In genomic region chr11:133947298-133947905, GRCh38 we compare ENCODE assay signal across 8 cellular contexts. TPM values are rescaled to one million over a fixed set of nuclear protein-coding genes. Genes with fewer than 3 reads are reported as not detected.
A peak's percentile ranks its signal among the peaks of the same experiment; 100 is the strongest.
DNase-seq lines count a peak whose midpoint lies in the region; ATAC-seq and TF ChIP-seq lines count a peak whose summit lies in the region.

No MANE protein-coding gene starts in this region.

- peak; percentile 48 for ATAC-seq in GM19372 (IDR thresholded peaks at IDR 0.05; ENCODE audit: low read depth, unreplicated experiment)
- ATAC-seq in mucosa of descending colon, result peak; percentile 60
- ATAC-seq in GM18520 (IDR thresholded peaks at IDR 0.05; ENCODE audit: unreplicated experiment), result no peak
- no peak for ATAC-seq in GM21723 (IDR thresholded peaks at IDR 0.05; ENCODE audit: unreplicated experiment)

- TF ChIP-seq CTCF in mucosa of descending colon (IDR thresholded peaks at IDR 0.05), result no peak

- no peaks in the 10 kb centered on the region for H3K4me1 ChIP-seq in mucosa of descending colon (ENCODE audit: low read depth)

- no peaks in the 10 kb centered on the region for H3K36me3 ChIP-seq in mucosa of descending colon (ENCODE audit: low read depth)

- intact Hi-C loops in mucosa of descending colon (cut with DNase I, micrococcal nuclease), result loop anchor here in 1 of 2 donors (5.0 kb wide), 1 partner anchor 95 kb away; no protein-coding TSS in a partner anchor

- H3K9me3 ChIP-seq in mucosa of descending colon, result no peaks in the 10 kb centered on the region

- DNase-seq in Ammon's horn (ENCODE audit: low spot score) (peak; percentile 58), NCI-H1092 treated with DMSO at 0.1 percent for 48 hours (lab: John Stamatoyannopoulos, UW) (peak; percentile 79), ecto neural progenitor cell (ENCODE audit: low spot score) (peak; percentile 85), mucosa of descending colon (peak in 1 of 3 donors; percentile 51)
- DNase-seq in activated CD4-positive, alpha-beta T cell treated with anti-CD3 and anti-CD28 coated beads for 4 hours, result peak; percentile 52 to 55

- H3K4me3 ChIP-seq in mucosa of descending colon, result no peak overlapping the region

RNA-seq across cellular contexts. Expression of gene IGSF9B, which starts 9.4 kb away (rescaled TPM):
- 10 to 100 TPM in 1 of 3 donors, 1 to 10 TPM in 2; 5.2 to 42.6 (median 5.8) TPM for total RNA-seq in mucosa of descending colon

Comparison
In these comparisons a context has a peak if more than half of its experiments do, and no peak if none do; other contexts are left out.
1. ATAC-seq: peak in GM19372 (single experiment) and mucosa of descending colon (single experiment); none in GM18520 (single experiment) and GM21723 (single experiment).